In the genomic region with DNA sequence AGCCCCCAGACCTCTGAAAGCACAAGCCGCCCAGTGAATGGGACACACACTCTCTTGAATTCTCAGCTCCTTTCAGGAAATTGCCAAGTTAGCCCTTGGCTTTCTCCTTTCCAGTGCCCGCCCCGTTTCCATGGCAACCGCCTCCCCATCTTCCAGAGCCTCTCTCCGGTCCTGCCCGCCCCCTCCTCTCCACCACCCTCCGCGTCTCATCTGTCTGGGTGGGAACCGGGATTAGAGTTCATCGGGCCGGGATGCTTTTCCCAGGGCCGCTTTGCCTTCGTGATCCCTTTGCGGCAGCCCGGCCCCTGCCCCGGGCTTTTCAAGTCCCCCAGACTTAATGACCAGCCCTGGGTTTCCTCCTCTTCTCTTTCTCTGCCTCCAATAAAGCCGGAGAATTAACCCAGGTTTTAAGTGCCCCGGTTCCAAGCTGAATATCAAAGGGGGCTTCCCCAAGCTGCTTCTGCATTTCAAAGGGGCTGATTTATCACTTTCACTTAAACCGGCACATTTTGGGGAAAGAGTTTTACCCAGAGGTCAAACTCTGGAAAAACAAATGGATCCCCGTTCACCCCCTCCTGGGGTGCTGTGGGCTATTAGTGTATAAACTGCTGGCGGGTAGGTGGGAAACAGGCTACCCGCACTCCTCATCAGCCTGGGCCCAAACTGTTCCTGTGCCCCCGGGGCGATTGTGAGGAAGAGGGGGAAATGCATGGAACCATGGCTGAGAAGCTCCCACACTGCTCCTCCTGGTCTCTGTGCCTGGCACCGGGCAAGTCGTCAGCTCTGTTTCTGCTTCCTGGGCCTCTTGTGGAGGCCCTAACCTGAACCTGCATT, we compare ENCODE assay signal across 14 cellular contexts.
DNase-seq lines count a peak whose midpoint lies in the region; ATAC-seq, FAIRE-seq and TF ChIP-seq lines count a peak whose summit lies in the region.
"Had no signal": no experiment of that assay in that cellular context is flagged by ENCODE, and none has a peak within 500 bp of the region (broad histone marks: within the 10 kb centered on the region; RNA-seq: fewer than 3 reads in every experiment).

No MANE protein-coding gene starts in this region.

- H3K4me3 Mint-ChIP-seq in HFFc6, result no peak overlapping the region
- no peak overlapping the region for H3K4me3 Mint-ChIP-seq in activated CD4-positive, alpha-beta memory T cell treated with anti-CD3 and anti-CD28 coated beads for 36 hours
- H3K4me3 Mint-ChIP-seq: activated CD4-positive, alpha-beta T cell treated with anti-CD3 and anti-CD28 coated beads, Interleukin-2, amount 10 ng/mL, durations not matched to agents 7 days and 5 days; T-helper 1 cell treated with Interleukin-12 subunit alpha and Interleukin-12 subunit beta and Interleukin-4 antibody, amounts not matched to agents 30 μg/mL and 1 μg/mL, for 36 hours had no signal

- intact Hi-C loops in HepG2 (cut with micrococcal nuclease; ENCODE audit: unreplicated experiment), result no loop called here
- intact Hi-C loops in activated CD4-positive, alpha-beta memory T cell treated with anti-CD3 and anti-CD28 coated beads for 36 hours (cut with micrococcal nuclease), result no loop called here

- no peaks in the 10 kb centered on the region; the same call in 1 of the 2 replicates for H3K27me3 Mint-ChIP-seq in HFFc6 (ENCODE audit: insufficient read depth)
- H3K27me3 Mint-ChIP-seq in activated CD4-positive, alpha-beta memory T cell treated with anti-CD3 and anti-CD28 coated beads for 36 hours, result no peaks in the 10 kb centered on the region
- H3K27me3 Mint-ChIP-seq: activated CD4-positive, alpha-beta T cell treated with anti-CD3 and anti-CD28 coated beads, Interleukin-2, amount 10 ng/mL, durations not matched to agents 7 days and 5 days had no signal

- no peaks in the 10 kb centered on the region for H3K9me3 Mint-ChIP-seq in HFFc6
- no peaks in the 10 kb centered on the region for H3K9me3 Mint-ChIP-seq in activated CD4-positive, alpha-beta memory T cell treated with anti-CD3 and anti-CD28 coated beads for 36 hours
- H3K9me3 Mint-ChIP-seq: activated CD4-positive, alpha-beta T cell treated with anti-CD3 and anti-CD28 coated beads, Interleukin-2, amount 10 ng/mL, durations not matched to agents 7 days and 5 days; T-helper 1 cell treated with Interleukin-12 subunit alpha and Interleukin-12 subunit beta and Interleukin-4 antibody, amounts not matched to agents 30 μg/mL and 1 μg/mL, for 36 hours had no signal

- H4K20me1 ChIP-seq in HepG2 (ENCODE audit: insufficient read depth, low read length) (no peaks in the 10 kb centered on the region), smooth muscle cell (ENCODE audit: low read depth) (no peaks in the 10 kb centered on the region)

- ATAC-seq in HepG2 (no peak), HG02571 (IDR thresholded peaks at IDR 0.05; ENCODE audit: unreplicated experiment) (no peak)
- no peak for ATAC-seq in stimulated activated naive CD8-positive, alpha-beta T cell treated with anti-CD3 and anti-CD28 coated beads, Interleukin-15, Interleukin-2, amounts not matched to agents 100 U/mL and 50 U/mL, for 24 hours

- H3K4me1 Mint-ChIP-seq in HFFc6 (ENCODE audit: low read depth), result peaks cover 87% of the 10 kb centered on the region
- H3K4me1 Mint-ChIP-seq in activated CD4-positive, alpha-beta memory T cell treated with anti-CD3 and anti-CD28 coated beads for 36 hours (ENCODE audit: low read depth), result peaks cover 23% of the 10 kb centered on the region

- H3F3A ChIP-seq in smooth muscle cell (ENCODE audit: low read depth), result peaks cover 46% of the 10 kb centered on the region

- peak overlapping the region; percentile 25; the same call in 1 of the 2 replicates for H3K27ac Mint-ChIP-seq in HFFc6
- no peak overlapping the region for H3K27ac Mint-ChIP-seq in activated CD4-positive, alpha-beta memory T cell treated with anti-CD3 and anti-CD28 coated beads for 36 hours
- H3K27ac Mint-ChIP-seq: activated CD4-positive, alpha-beta T cell treated with anti-CD3 and anti-CD28 coated beads, Interleukin-2, amount 10 ng/mL, durations not matched to agents 7 days and 5 days; T-helper 1 cell treated with Interleukin-12 subunit alpha and Interleukin-12 subunit beta and Interleukin-4 antibody, amounts not matched to agents 30 μg/mL and 1 μg/mL, for 36 hours had no signal

- FAIRE-seq in HepG2 (lab: Jason Lieb, UNC), result no peak
- FAIRE-seq: bronchial epithelial cell had no signal

- WGBS in HepG2 (ENCODE audit: low lambda C conversion rate), result 65% methylated on average over 21 of the region's 26 CpGs
- 46% methylated on average over 26 of the region's 26 CpGs for WGBS in smooth muscle cell (ENCODE audit: low lambda C conversion rate)

- H3K27ac ChIP-seq in HepG2 (ENCODE audit: extremely low read length, insufficient read depth, low read length), result no peak overlapping the region
- H3K27ac ChIP-seq in smooth muscle cell (ENCODE audit: low read depth), result peak overlapping the region; percentile 89
- H3K27ac ChIP-seq: PC-9 had no signal

- TF ChIP-seq POLR2A in HepG2 (IDR thresholded peaks at IDR 0.05; ENCODE audit: insufficient read depth in 1 of 2, low read depth in 2 of 2, low read length in 2 of 2), result no peak

- CTCF ChIA-PET in HepG2 (lab: Yijun Ruan, JAX; ENCODE audit: low intra/inter-chr PET ratio, low total read pairs), result no interaction called here
- CTCF ChIA-PET in activated CD4-positive, alpha-beta memory T cell treated with anti-CD3 and anti-CD28 coated beads for 36 hours (lab: Charles Lee), result interaction anchor here (0.9 kb wide), 1 partner anchor 125 kb away, joined by 3 read pairs; no protein-coding TSS in a partner anchor

- TF ChIP-seq EP300 in HepG2 (IDR thresholded peaks at IDR 0.05; ENCODE audit: low read depth in 2 of 2, low read length in 2 of 2), result no peak
- no peak for TF ChIP-seq EP300 in HepG2 (CRISPR knock-in tag; IDR thresholded peaks at IDR 0.05; ENCODE audit: borderline replicate concordance)

- H2AFZ ChIP-seq in HepG2 (ENCODE audit: low read length), result no peak overlapping the region
- H2AFZ ChIP-seq in smooth muscle cell (ENCODE audit: low read depth), result no peak overlapping the region
- H2AFZ ChIP-seq: PC-9 had no signal

- H3K9me3 ChIP-seq in HepG2 (ENCODE audit: low read length), result peaks cover 4% of the 10 kb centered on the region; the same call in 1 of the 2 replicates
- no peaks in the 10 kb centered on the region for H3K9me3 ChIP-seq in smooth muscle cell (replicated peaks; ENCODE audit: low read depth)

- H3K27me3 ChIP-seq in HepG2 (ENCODE audit: control insufficient read depth in 1 of 2, insufficient read depth in 2 of 2, low read length in 2 of 2) (peaks cover 0 to 48% of the 10 kb centered on the region in 2 experiments; a peak in 4 of 5 replicates), smooth muscle cell (ENCODE audit: low read depth) (no peaks in the 10 kb centered on the region)

- H3K9ac ChIP-seq in HepG2 (ENCODE audit: insufficient read depth, low read depth, low read length) (no peak overlapping the region), smooth muscle cell (ENCODE audit: low read depth) (no peak overlapping the region)

- POLR2A ChIA-PET in HepG2 (lab: Yijun Ruan, JAX), result no interaction called here
- POLR2A ChIA-PET in activated CD4-positive, alpha-beta memory T cell treated with anti-CD3 and anti-CD28 coated beads for 36 hours (lab: Charles Lee), result no interaction called here

- H3K4me1 ChIP-seq in HepG2 (ENCODE audit: insufficient read depth, low read length), result peaks cover 23% of the 10 kb centered on the region
- H3K4me1 ChIP-seq in smooth muscle cell (ENCODE audit: low read depth), result peaks cover 41% of the 10 kb centered on the region

- TF ChIP-seq RAD21 in HepG2 (CRISPR knock-in tag; IDR thresholded peaks at IDR 0.05), result no peak

- no peak overlapping the region for H3K4me2 ChIP-seq in HepG2 (ENCODE audit: low read depth, low read length)
- H3K4me2 ChIP-seq in smooth muscle cell, result no peak overlapping the region
- H3K4me2 ChIP-seq: PC-9 had no signal

- BruUV-seq in HepG2 (replicated peaks; lab: Mats Ljungman, UMichigan), result no TSS peak

- in situ Hi-C loops in HepG2 (cut with HindIII; ENCODE audit: extremely low pct_ligation_motif_present, low pct_unique_long_range_greater_than_20kb), result no loop called here

- no peaks in the 10 kb centered on the region for H3K79me2 ChIP-seq in HepG2 (ENCODE audit: insufficient read depth, low read length)
- H3K79me2 ChIP-seq in smooth muscle cell (ENCODE audit: low read depth), result no peaks in the 10 kb centered on the region

- H3K4me3 ChIP-seq in HepG2 (replicated peaks in 1 of 3; ENCODE audit: insufficient read depth in 1 of 3, low read depth in 2 of 3, low read length in 3 of 3) (no peak overlapping the region), smooth muscle cell (no peak overlapping the region)
- H3K4me3 ChIP-seq: PC-9 had no signal

- H3K36me3 ChIP-seq in HepG2 (replicated peaks in 1 of 2; ENCODE audit: control insufficient read depth in 1 of 2, insufficient read depth in 2 of 2, low read length in 2 of 2), result no peaks in the 10 kb centered on the region
- H3K36me3 ChIP-seq in smooth muscle cell (ENCODE audit: low read depth), result no peaks in the 10 kb centered on the region

- TF ChIP-seq CTCF in HFFc6 (IDR thresholded peaks at IDR 0.05) (no peak), HepG2 (CRISPR knock-in tag; IDR thresholded peaks at IDR 0.05) (no peak), smooth muscle cell (IDR thresholded peaks at IDR 0.05; ENCODE audit: borderline replicate concordance, insufficient read depth, poor library complexity, severe bottlenecking) (no peak)

- H3K36me3 Mint-ChIP-seq in HFFc6 (ENCODE audit: low read depth), result no peaks in the 10 kb centered on the region
- no peaks in the 10 kb centered on the region for H3K36me3 Mint-ChIP-seq in activated CD4-positive, alpha-beta memory T cell treated with anti-CD3 and anti-CD28 coated beads for 36 hours

- no peak for DNase-seq in HFFc6
- DNase-seq in astrocyte of the hippocampus (ENCODE audit: low read depth, low spot score), result peak; percentile 46
- no peak for DNase-seq in HepG2 (ENCODE audit: low spot score)
- no peak for DNase-seq in smooth muscle cell (lab: John Stamatoyannopoulos, UW; ENCODE audit: unreplicated experiment)
- no peak for DNase-seq in stimulated activated naive CD8-positive, alpha-beta T cell treated with anti-CD3 and anti-CD28 coated beads, Interleukin-15, Interleukin-2, amounts not matched to agents 100 U/mL and 50 U/mL, for 24 hours
- no peak for DNase-seq in activated CD4-positive, alpha-beta memory T cell treated with anti-CD3 and anti-CD28 coated beads for 36 hours
- no peak for DNase-seq in HK-2 (ENCODE audit: unreplicated experiment)
- DNase-seq: activated CD4-positive, alpha-beta T cell treated with anti-CD3 and anti-CD28 coated beads, Interleukin-2, amount 10 ng/mL, durations not matched to agents 7 days and 5 days; mammary epithelial cell; PC-9; stimulated activated naive CD4-positive, alpha-beta T cell treated with Interleukin-2 at 50 U/mL for 16 hours had no signal
